Comparison of ENCODE assay signal across 1 cellular context in genomic region chr9:33719581-33720374, GRCh38.
TF ChIP-seq lines count a peak whose summit lies in the region.

No MANE protein-coding gene starts in this region.

TF ChIP-seq in WTC11, 78 proteins besides CTCF, POLR2A, EP300 and RAD21 (continued from another document):
- TF ChIP-seq AFF4 (CRISPR knock-in tag; IDR thresholded peaks at IDR 0.05; ENCODE audit: borderline replicate concordance) (no peak), STAT6 (CRISPR knock-in tag; conservative IDR thresholded peaks at IDR 0.05; ENCODE audit: low read depth) (no peak), PREB (CRISPR knock-in tag; IDR thresholded peaks at IDR 0.05; ENCODE audit: borderline replicate concordance) (no peak), RELA (CRISPR knock-in tag; IDR thresholded peaks at IDR 0.05; ENCODE audit: borderline replicate concordance) (no peak), TCF7 (CRISPR knock-in tag; IDR thresholded peaks at IDR 0.05; ENCODE audit: low read depth) (no peak), E2F1 (CRISPR knock-in tag; IDR thresholded peaks at IDR 0.05) (no peak), NR2C2 (CRISPR knock-in tag; IDR thresholded peaks at IDR 0.05) (no peak), ZNF423 (CRISPR knock-in tag; IDR thresholded peaks at IDR 0.05) (peak; percentile 30; the same call in 1 of the 2 replicates), FOXP1 (CRISPR knock-in tag; IDR thresholded peaks at IDR 0.05; ENCODE audit: borderline replicate concordance) (0 out of 2 replicates have a peak, but pooled peaks have one; percentile 46)
